Comparison of ENCODE assay signal across 9 cellular contexts in the genomic region with DNA sequence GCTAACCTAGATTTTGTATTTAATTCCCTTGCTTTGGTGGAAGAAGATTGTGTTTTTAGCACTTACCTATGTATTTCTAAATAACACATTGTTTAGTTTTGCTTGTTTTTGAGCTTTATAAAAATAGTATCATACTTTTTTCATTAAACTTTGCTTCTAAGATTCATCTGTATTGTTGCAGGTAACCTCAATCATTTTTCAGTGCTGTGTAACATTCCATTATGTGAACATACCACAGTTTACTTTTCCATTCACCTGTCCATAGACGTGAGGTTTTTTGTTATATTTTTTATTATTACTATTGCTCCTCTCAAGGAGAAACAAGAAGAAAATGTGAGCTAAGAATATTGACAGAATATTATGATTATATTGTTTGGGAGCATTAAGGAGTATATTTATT.
"Had no signal": no experiment of that assay in that cellular context is flagged by ENCODE, and none has a peak within 500 bp of the region (broad histone marks: within the 10 kb centered on the region; RNA-seq: fewer than 3 reads in every experiment).

No MANE protein-coding gene starts in this region.

- H3K27ac ChIP-seq: GM23248, KMS-11 had no signal

- H3K9ac ChIP-seq: GM23248, KMS-11 had no signal

- H3K4me3 Mint-ChIP-seq: HFFc6 had no signal

- H2AFZ ChIP-seq: GM23248 had no signal

- H3K4me2 ChIP-seq: KMS-11 had no signal

- H3K4me3 ChIP-seq: GM23248 had no signal

- H3K9me3 Mint-ChIP-seq: HFFc6 had no signal

- DNase-seq: GM23248, GOT3, H7, HCEC 1CT, HFFc6, IMR-90, KBM-7 had no signal

- FAIRE-seq: HTR-8/SVneo had no signal

- H3K27ac Mint-ChIP-seq: HFFc6 had no signal
